In genomic region chr13:110890279-110891150, GRCh38 we compare ENCODE assay signal across 21 cellular contexts.
"Had no signal": no experiment of that assay in that cellular context is flagged by ENCODE, and none has a peak within 500 bp of the region (broad histone marks: within the 10 kb centered on the region; RNA-seq: fewer than 3 reads in every experiment).

No MANE protein-coding gene starts in this region.

- H3K4me3 ChIP-seq: breast epithelium, esophagus squamous epithelium, mucosa of descending colon, prostate gland, suprapubic skin, transverse colon had no signal

- H3K27me3 ChIP-seq: breast epithelium, esophagus squamous epithelium, suprapubic skin, transverse colon had no signal

- H3K4me1 ChIP-seq: breast epithelium, prostate gland had no signal

- H3K4me3 Mint-ChIP-seq: activated naive CD8-positive, alpha-beta T cell treated with anti-CD3 and anti-CD28 coated beads, Interleukin-2, amount 50 U/mL, for 24 hours; dendritic cell treated with granulocyte-macrophage colony-stimulating factor and Interleukin-4, amounts not matched to agents 40 ng/mL and 50 ng/mL, for 4 days; memory B cell; naive B cell; neural crest cell; stimulated activated naive CD8-positive, alpha-beta T cell treated with anti-CD3 and anti-CD28 coated beads, Interleukin-15, Interleukin-2, amounts not matched to agents 100 ng/mL and 50 ng/mL, for 24 hours had no signal

- H3K9me3 Mint-ChIP-seq: activated naive CD8-positive, alpha-beta T cell treated with anti-CD3 and anti-CD28 coated beads, Interleukin-2, amount 50 U/mL, for 24 hours; activated T-helper 2 cell treated with anti-CD3 and anti-CD28 coated beads, Interferon-gamma antibody, Interleukin-2, Interleukin-4, amounts not matched to agents 10 μg/mL and 5 μg/mL and 100 μg/mL, durations not matched to agents 14 hours and 24 hours and 36 hours; dendritic cell treated with granulocyte-macrophage colony-stimulating factor and Interleukin-4, amounts not matched to agents 40 ng/mL and 50 ng/mL, for 4 days; memory B cell; naive B cell; neural crest cell; stimulated activated naive CD8-positive, alpha-beta T cell treated with anti-CD3 and anti-CD28 coated beads, Interleukin-15, Interleukin-2, amounts not matched to agents 100 ng/mL and 50 ng/mL, for 24 hours had no signal

- H3K36me3 ChIP-seq: prostate gland had no signal

- H3K27me3 Mint-ChIP-seq: activated naive CD8-positive, alpha-beta T cell treated with anti-CD3 and anti-CD28 coated beads, Interleukin-2, amount 50 U/mL, for 24 hours; dendritic cell treated with granulocyte-macrophage colony-stimulating factor and Interleukin-4, amounts not matched to agents 40 ng/mL and 50 ng/mL, for 4 days; memory B cell; naive B cell; stimulated activated naive CD8-positive, alpha-beta T cell treated with anti-CD3 and anti-CD28 coated beads, Interleukin-15, Interleukin-2, amounts not matched to agents 100 ng/mL and 50 ng/mL, for 24 hours had no signal

- H3K27ac ChIP-seq: breast epithelium, esophagus squamous epithelium, prostate gland, suprapubic skin, transverse colon, WERI-Rb-1 had no signal

- H3K4me1 Mint-ChIP-seq: activated naive CD8-positive, alpha-beta T cell treated with anti-CD3 and anti-CD28 coated beads, Interleukin-2, amount 50 U/mL, for 24 hours; memory B cell had no signal

- DNase-seq: activated CD4-positive, alpha-beta T cell treated with anti-CD3 and anti-CD28 coated beads, Interleukin-2, amount 50 U/mL, for 48 hours; activated naive CD4-positive, alpha-beta T cell treated with Interleukin-2 at 50 U/mL for 16 hours; activated naive CD8-positive, alpha-beta T cell treated with anti-CD3 and anti-CD28 coated beads, Interleukin-2, amount 50 U/mL, for 24 hours; cerebellar nuclear complex; effector CD8-positive, alpha-beta T cell; esophagus squamous epithelium; left ventricle myocardium superior; mucosa of descending colon; naive B cell; right cardiac atrium; stimulated activated CD4-positive, alpha-beta T cell treated with anti-CD3 and anti-CD28 coated beads, Interleukin-2, amount 100 ng/mL, for 24 hours; transverse colon; WERI-Rb-1 had no signal

- ATAC-seq: activated naive CD8-positive, alpha-beta T cell treated with anti-CD3 and anti-CD28 coated beads, Interleukin-2, amount 50 U/mL, for 24 hours; left ventricle myocardium superior; mucosa of descending colon; right cardiac atrium had no signal

- H3K9me3 ChIP-seq: breast epithelium, esophagus squamous epithelium, mucosa of descending colon, prostate gland, suprapubic skin, transverse colon had no signal

- H3K27ac Mint-ChIP-seq: activated naive CD8-positive, alpha-beta T cell treated with anti-CD3 and anti-CD28 coated beads, Interleukin-2, amount 50 U/mL, for 24 hours; activated T-helper 2 cell treated with anti-CD3 and anti-CD28 coated beads, Interferon-gamma antibody, Interleukin-2, Interleukin-4, amounts not matched to agents 10 μg/mL and 5 μg/mL and 100 μg/mL, durations not matched to agents 14 hours and 24 hours and 36 hours; dendritic cell treated with granulocyte-macrophage colony-stimulating factor and Interleukin-4, amounts not matched to agents 40 ng/mL and 50 ng/mL, for 4 days; memory B cell; stimulated activated naive CD8-positive, alpha-beta T cell treated with anti-CD3 and anti-CD28 coated beads, Interleukin-15, Interleukin-2, amounts not matched to agents 100 ng/mL and 50 ng/mL, for 24 hours had no signal
